In the genomic region with DNA sequence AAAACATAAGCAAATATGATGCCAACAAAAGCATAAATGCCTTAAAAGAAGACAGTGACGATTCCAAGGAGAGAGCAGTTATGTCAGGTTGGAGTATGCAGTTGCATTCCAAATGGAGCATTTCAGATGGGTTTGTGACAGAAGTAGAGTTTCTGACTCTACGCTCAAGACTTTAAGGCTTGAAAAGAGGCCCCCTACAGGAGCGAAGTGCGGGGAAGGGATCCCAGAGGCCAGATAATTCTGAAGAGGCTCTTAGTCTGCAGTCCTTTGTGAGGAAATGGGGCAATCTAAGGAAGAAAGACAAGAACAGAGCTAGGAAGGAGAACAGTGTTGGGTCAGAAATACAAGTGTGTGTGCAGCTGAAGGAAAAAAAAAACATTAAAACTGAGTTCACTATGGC, we compare ENCODE assay signal across 21 cellular contexts.
"Had no signal": no experiment of that assay in that cellular context is flagged by ENCODE, and none has a peak within 500 bp of the region (broad histone marks: within the 10 kb centered on the region; RNA-seq: fewer than 3 reads in every experiment).

No MANE protein-coding gene starts in this region.

- H3K9me3 Mint-ChIP-seq: naive thymus-derived CD8-positive, alpha-beta T cell; neural crest cell had no signal

- ATAC-seq: gastroesophageal sphincter; mucosa of descending colon; naive thymus-derived CD8-positive, alpha-beta T cell had no signal

- FAIRE-seq: islet of Langerhans, small intestine had no signal

- H3K36me3 ChIP-seq: esophagus squamous epithelium, gastroesophageal sphincter, ovary, right atrium auricular region, stomach, thoracic aorta had no signal

- H3K9me3 ChIP-seq: esophagus squamous epithelium, gastroesophageal sphincter, mucosa of descending colon, ovary, right atrium auricular region, stomach, thoracic aorta had no signal

- H3K27ac Mint-ChIP-seq: naive thymus-derived CD8-positive, alpha-beta T cell had no signal

- DNase-seq: effector memory CD4-positive, alpha-beta T cell; esophagus squamous epithelium; foreskin fibroblast; glutamatergic neuron; kidney glomerular epithelial cell; mammary epithelial cell; mucosa of descending colon; naive thymus-derived CD8-positive, alpha-beta T cell; nucleus accumbens; ovary; small intestine; stimulated activated CD4-positive, alpha-beta T cell treated with anti-CD3 and anti-CD28 coated beads, Interleukin-12 subunit alpha, Interleukin-12 subunit beta, amount 100 ng/mL, for 4 hours; stimulated activated naive CD4-positive, alpha-beta T cell; stomach; substantia nigra; trophoblast cell had no signal

- H3K27me3 ChIP-seq: esophagus squamous epithelium, gastroesophageal sphincter, ovary, right atrium auricular region, stomach had no signal

- H3K4me3 Mint-ChIP-seq: naive thymus-derived CD8-positive, alpha-beta T cell; neural crest cell had no signal

- H3K27ac ChIP-seq: esophagus squamous epithelium, gastroesophageal sphincter, ovary, right atrium auricular region, stomach, thoracic aorta had no signal

- H3K4me3 ChIP-seq: esophagus squamous epithelium, gastroesophageal sphincter, mucosa of descending colon, ovary, right atrium auricular region, stomach, thoracic aorta had no signal

- H3K36me3 Mint-ChIP-seq: naive thymus-derived CD8-positive, alpha-beta T cell had no signal

- H3K4me1 ChIP-seq: esophagus squamous epithelium, gastroesophageal sphincter, stomach had no signal
